ENCODE assay signal across 1 cellular context in the genomic region with DNA sequence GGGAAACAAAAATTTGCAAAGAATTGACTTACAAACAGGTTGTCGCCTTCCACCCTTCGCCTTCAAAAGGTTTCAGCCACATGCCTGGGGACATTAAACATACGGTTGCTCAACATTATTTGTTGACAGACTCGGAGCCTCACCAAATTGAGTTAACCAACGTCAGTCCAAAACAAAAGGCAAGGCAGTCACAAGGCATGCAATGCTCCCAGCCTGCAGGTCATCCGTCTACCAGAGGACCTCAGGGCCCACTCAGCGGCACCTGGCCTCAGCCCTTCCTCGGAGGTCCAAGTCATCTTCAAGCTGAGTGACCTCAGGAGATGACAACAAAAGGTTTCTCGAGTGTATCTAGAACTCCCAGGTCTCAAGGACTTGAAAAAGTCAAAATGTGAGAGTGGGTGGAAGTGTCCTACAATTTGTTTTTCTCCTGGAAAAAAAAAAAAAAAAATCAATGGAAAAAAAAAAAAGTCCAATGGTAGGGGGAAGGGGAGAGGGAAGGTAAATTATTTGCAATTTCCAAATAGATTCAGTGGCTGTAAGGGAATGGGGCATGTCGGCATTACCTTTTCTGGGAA.
TF ChIP-seq lines count a peak whose summit lies in the region.

No MANE protein-coding gene starts in this region.

TF ChIP-seq in HepG2, 621 proteins besides CTCF, POLR2A, EP300 and RAD21 (continued from another document and continues in another):
- peak; percentile 69; the same call in 1 of the 2 replicates for TF ChIP-seq ZNF772 (CRISPR knock-in tag; IDR thresholded peaks at IDR 0.05)
- TF ChIP-seq RBFOX2 (IDR thresholded peaks at IDR 0.05; ENCODE audit: low read depth, low read length): no peak
- TF ChIP-seq, protein P1, sequence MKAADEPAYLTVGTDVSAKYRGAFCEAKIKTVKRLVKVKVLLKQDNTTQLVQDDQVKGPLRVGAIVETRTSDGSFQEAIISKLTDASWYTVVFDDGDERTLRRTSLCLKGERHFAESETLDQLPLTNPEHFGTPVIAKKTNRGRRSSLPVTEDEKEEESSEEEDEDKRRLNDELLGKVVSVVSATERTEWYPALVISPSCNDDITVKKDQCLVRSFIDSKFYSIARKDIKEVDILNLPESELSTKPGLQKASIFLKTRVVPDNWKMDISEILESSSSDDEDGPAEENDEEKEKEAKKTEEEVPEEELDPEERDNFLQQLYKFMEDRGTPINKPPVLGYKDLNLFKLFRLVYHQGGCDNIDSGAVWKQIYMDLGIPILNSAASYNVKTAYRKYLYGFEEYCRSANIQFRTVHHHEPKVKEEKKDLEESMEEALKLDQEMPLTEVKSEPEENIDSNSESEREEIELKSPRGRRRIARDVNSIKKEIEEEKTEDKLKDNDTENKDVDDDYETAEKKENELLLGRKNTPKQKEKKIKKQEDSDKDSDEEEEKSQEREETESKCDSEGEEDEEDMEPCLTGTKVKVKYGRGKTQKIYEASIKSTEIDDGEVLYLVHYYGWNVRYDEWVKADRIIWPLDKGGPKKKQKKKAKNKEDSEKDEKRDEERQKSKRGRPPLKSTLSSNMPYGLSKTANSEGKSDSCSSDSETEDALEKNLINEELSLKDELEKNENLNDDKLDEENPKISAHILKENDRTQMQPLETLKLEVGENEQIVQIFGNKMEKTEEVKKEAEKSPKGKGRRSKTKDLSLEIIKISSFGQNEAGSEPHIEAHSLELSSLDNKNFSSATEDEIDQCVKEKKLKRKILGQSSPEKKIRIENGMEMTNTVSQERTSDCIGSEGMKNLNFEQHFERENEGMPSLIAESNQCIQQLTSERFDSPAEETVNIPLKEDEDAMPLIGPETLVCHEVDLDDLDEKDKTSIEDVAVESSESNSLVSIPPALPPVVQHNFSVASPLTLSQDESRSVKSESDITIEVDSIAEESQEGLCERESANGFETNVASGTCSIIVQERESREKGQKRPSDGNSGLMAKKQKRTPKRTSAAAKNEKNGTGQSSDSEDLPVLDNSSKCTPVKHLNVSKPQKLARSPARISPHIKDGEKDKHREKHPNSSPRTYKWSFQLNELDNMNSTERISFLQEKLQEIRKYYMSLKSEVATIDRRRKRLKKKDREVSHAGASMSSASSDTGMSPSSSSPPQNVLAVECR (CRISPR knock-in tag; IDR thresholded peaks at IDR 0.05; ENCODE audit: borderline replicate concordance): peak; percentile 67; the same call in 1 of the 2 replicates
- peak; percentile 81 for TF ChIP-seq TEAD3 (CRISPR knock-in tag; optimal IDR thresholded peaks at IDR 0.05; ENCODE audit: borderline replicate concordance)
- peak; percentile 75; the same call in 1 of the 2 replicates for TF ChIP-seq FOXK1 (CRISPR knock-in tag; IDR thresholded peaks at IDR 0.05; ENCODE audit: borderline replicate concordance, low read depth)
- TF ChIP-seq ADNP (CRISPR knock-in tag; IDR thresholded peaks at IDR 0.05): no peak
- peak; percentile 61; the same call in 1 of the 2 replicates for TF ChIP-seq SPEN (CRISPR knock-in tag; IDR thresholded peaks at IDR 0.05; ENCODE audit: low read depth)
- TF ChIP-seq PHF21A (CRISPR knock-in tag; IDR thresholded peaks at IDR 0.05): peak; percentile 30; the same call in 1 of the 2 replicates
- peak; percentile 90 for TF ChIP-seq GATAD2A (CRISPR knock-in tag; IDR thresholded peaks at IDR 0.05)
- TF ChIP-seq, protein P2, sequence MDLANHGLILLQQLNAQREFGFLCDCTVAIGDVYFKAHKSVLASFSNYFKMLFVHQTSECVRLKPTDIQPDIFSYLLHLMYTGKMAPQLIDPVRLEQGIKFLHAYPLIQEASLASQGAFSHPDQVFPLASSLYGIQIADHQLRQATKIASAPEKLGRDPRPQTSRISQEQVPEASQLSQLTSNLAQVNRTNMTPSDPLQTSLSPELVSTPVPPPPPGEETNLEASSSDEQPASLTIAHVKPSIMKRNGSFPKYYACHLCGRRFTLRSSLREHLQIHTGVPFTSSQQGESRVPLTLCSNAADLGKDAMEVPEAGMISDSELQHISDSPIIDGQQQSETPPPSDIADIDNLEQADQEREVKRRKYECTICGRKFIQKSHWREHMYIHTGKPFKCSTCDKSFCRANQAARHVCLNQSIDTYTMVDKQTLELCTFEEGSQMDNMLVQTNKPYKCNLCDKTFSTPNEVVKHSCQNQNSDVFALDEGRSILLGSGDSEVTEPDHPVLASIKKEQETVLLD (CRISPR knock-in tag; IDR thresholded peaks at IDR 0.05; ENCODE audit: low read depth): no peak
- TF ChIP-seq ZNF558 (CRISPR knock-in tag; IDR thresholded peaks at IDR 0.05; ENCODE audit: borderline replicate concordance): peak; percentile 79; the same call in 1 of the 2 replicates
- TF ChIP-seq BORCS8-MEF2B (CRISPR knock-in tag; IDR thresholded peaks at IDR 0.05): peak; percentile 64; the same call in 1 of the 2 replicates
- no peak; the same call in 1 of the 2 replicates for TF ChIP-seq STAG1 (CRISPR knock-in tag; IDR thresholded peaks at IDR 0.05)
- no peak for TF ChIP-seq MAFG (CRISPR knock-in tag; IDR thresholded peaks at IDR 0.05)
- TF ChIP-seq ZBTB21 (CRISPR knock-in tag; IDR thresholded peaks at IDR 0.05): no peak
- peak; percentile 94 for TF ChIP-seq CEBPG (CRISPR knock-in tag; IDR thresholded peaks at IDR 0.05)
- peak; percentile 96 for TF ChIP-seq KLF6 (CRISPR knock-in tag; IDR thresholded peaks at IDR 0.05)
- TF ChIP-seq, protein P3, sequence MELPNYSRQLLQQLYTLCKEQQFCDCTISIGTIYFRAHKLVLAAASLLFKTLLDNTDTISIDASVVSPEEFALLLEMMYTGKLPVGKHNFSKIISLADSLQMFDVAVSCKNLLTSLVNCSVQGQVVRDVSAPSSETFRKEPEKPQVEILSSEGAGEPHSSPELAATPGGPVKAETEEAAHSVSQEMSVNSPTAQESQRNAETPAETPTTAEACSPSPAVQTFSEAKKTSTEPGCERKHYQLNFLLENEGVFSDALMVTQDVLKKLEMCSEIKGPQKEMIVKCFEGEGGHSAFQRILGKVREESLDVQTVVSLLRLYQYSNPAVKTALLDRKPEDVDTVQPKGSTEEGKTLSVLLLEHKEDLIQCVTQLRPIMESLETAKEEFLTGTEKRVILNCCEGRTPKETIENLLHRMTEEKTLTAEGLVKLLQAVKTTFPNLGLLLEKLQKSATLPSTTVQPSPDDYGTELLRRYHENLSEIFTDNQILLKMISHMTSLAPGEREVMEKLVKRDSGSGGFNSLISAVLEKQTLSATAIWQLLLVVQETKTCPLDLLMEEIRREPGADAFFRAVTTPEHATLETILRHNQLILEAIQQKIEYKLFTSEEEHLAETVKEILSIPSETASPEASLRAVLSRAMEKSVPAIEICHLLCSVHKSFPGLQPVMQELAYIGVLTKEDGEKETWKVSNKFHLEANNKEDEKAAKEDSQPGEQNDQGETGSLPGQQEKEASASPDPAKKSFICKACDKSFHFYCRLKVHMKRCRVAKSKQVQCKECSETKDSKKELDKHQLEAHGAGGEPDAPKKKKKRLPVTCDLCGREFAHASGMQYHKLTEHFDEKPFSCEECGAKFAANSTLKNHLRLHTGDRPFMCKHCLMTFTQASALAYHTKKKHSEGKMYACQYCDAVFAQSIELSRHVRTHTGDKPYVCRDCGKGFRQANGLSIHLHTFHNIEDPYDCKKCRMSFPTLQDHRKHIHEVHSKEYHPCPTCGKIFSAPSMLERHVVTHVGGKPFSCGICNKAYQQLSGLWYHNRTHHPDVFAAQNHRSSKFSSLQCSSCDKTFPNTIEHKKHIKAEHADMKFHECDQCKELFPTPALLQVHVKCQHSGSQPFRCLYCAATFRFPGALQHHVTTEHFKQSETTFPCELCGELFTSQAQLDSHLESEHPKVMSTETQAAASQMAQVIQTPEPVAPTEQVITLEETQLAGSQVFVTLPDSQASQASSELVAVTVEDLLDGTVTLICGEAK (IDR thresholded peaks at IDR 0.05): no peak
- TF ChIP-seq, protein P3 (CRISPR knock-in tag; IDR thresholded peaks at IDR 0.05): peak; percentile 66
- TF ChIP-seq TSC22D2 (CRISPR knock-in tag; IDR thresholded peaks at IDR 0.05; ENCODE audit: borderline replicate concordance): peak; percentile 74; the same call in 1 of the 2 replicates
- peak; percentile 30; the same call in 1 of the 2 replicates for TF ChIP-seq ZNF501 (CRISPR knock-in tag; IDR thresholded peaks at IDR 0.05)
- TF ChIP-seq, protein P4, sequence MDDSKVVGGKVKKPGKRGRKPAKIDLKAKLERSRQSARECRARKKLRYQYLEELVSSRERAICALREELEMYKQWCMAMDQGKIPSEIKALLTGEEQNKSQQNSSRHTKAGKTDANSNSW (CRISPR knock-in tag; IDR thresholded peaks at IDR 0.05; ENCODE audit: borderline replicate concordance): no peak
- TF ChIP-seq, protein P5, sequence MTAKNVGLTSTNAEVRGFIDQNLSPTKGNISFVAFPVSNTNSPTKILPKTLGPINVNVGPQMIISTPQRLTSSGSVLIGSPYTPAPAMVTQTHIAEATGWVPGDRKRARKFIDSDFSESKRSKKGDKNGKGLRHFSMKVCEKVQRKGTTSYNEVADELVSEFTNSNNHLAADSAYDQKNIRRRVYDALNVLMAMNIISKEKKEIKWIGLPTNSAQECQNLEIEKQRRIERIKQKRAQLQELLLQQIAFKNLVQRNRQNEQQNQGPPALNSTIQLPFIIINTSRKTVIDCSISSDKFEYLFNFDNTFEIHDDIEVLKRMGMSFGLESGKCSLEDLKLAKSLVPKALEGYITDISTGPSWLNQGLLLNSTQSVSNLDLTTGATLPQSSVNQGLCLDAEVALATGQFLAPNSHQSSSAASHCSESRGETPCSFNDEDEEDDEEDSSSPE (CRISPR knock-in tag; IDR thresholded peaks at IDR 0.05): peak; percentile 87
- peak; percentile 55; the same call in 1 of the 2 replicates for TF ChIP-seq ZNF564 (CRISPR knock-in tag; IDR thresholded peaks at IDR 0.05)
- no peak for TF ChIP-seq HHEX (CRISPR knock-in tag; IDR thresholded peaks at IDR 0.05)
- 0 out of 2 replicates have a peak, but pooled peaks have one; percentile 32 for TF ChIP-seq CBFB (CRISPR knock-in tag; IDR thresholded peaks at IDR 0.05)
- no peak for TF ChIP-seq SRSF4 (IDR thresholded peaks at IDR 0.05; ENCODE audit: low read depth, low read length, poor library complexity, severe bottlenecking)
- TF ChIP-seq ZNF550 (CRISPR knock-in tag; IDR thresholded peaks at IDR 0.05; ENCODE audit: borderline replicate concordance): no peak
- TF ChIP-seq NFKBIZ (CRISPR knock-in tag; IDR thresholded peaks at IDR 0.05): peak; percentile 83; the same call in 1 of the 2 replicates
- peak; percentile 96 for TF ChIP-seq ZNF607 (CRISPR knock-in tag; IDR thresholded peaks at IDR 0.05; ENCODE audit: borderline replicate concordance)
- TF ChIP-seq ZKSCAN8 (CRISPR knock-in tag; IDR thresholded peaks at IDR 0.05; ENCODE audit: borderline replicate concordance): peak; percentile 81; the same call in 1 of the 2 replicates
- TF ChIP-seq, protein P6, sequence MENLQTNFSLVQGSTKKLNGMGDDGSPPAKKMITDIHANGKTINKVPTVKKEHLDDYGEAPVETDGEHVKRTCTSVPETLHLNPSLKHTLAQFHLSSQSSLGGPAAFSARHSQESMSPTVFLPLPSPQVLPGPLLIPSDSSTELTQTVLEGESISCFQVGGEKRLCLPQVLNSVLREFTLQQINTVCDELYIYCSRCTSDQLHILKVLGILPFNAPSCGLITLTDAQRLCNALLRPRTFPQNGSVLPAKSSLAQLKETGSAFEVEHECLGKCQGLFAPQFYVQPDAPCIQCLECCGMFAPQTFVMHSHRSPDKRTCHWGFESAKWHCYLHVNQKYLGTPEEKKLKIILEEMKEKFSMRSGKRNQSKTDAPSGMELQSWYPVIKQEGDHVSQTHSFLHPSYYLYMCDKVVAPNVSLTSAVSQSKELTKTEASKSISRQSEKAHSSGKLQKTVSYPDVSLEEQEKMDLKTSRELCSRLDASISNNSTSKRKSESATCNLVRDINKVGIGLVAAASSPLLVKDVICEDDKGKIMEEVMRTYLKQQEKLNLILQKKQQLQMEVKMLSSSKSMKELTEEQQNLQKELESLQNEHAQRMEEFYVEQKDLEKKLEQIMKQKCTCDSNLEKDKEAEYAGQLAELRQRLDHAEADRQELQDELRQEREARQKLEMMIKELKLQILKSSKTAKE (CRISPR knock-in tag; IDR thresholded peaks at IDR 0.05; ENCODE audit: borderline replicate concordance): 0 out of 2 replicates have a peak, but pooled peaks have one; percentile 35
- no peak for TF ChIP-seq ATF7 (IDR thresholded peaks at IDR 0.05)
- no peak for TF ChIP-seq ATF7 (CRISPR knock-in tag; IDR thresholded peaks at IDR 0.05)
- TF ChIP-seq, protein P7, sequence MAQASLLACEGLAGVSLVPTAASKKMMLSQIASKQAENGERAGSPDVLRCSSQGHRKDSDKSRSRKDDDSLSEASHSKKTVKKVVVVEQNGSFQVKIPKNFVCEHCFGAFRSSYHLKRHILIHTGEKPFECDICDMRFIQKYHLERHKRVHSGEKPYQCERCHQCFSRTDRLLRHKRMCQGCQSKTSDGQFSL (CRISPR knock-in tag; IDR thresholded peaks at IDR 0.05): no peak
- no peak for TF ChIP-seq POLR2AphosphoS2 (IDR thresholded peaks at IDR 0.05; ENCODE audit: low read depth, low read length)
- TF ChIP-seq ZNF441 (CRISPR knock-in tag; IDR thresholded peaks at IDR 0.05; ENCODE audit: borderline replicate concordance): peak; percentile 95
- TF ChIP-seq PHB2 (IDR thresholded peaks at IDR 0.05; ENCODE audit: partially characterized antibody): no peak
- TF ChIP-seq ZNF207 (IDR thresholded peaks at IDR 0.05; ENCODE audit: borderline replicate concordance): no peak
- TF ChIP-seq KDM4B (CRISPR knock-in tag; IDR thresholded peaks at IDR 0.05): no peak
- peak; percentile 90; the same call in 1 of the 2 replicates for TF ChIP-seq ZSCAN20 (CRISPR knock-in tag; IDR thresholded peaks at IDR 0.05; ENCODE audit: borderline replicate concordance)
- TF ChIP-seq SOX13 (IDR thresholded peaks at IDR 0.05): peak; percentile 53; the same call in 1 of the 2 replicates
- peak in 1 of 2 experiments; percentile 87; a peak in 2 of 4 replicates for TF ChIP-seq SOX13 (CRISPR knock-in tag; conservative IDR thresholded peaks at IDR 0.05 in 1 of 2, IDR thresholded peaks at IDR 0.05 in 1 of 2)
